ENCODE assay signal across 8 cellular contexts in the genomic region with DNA sequence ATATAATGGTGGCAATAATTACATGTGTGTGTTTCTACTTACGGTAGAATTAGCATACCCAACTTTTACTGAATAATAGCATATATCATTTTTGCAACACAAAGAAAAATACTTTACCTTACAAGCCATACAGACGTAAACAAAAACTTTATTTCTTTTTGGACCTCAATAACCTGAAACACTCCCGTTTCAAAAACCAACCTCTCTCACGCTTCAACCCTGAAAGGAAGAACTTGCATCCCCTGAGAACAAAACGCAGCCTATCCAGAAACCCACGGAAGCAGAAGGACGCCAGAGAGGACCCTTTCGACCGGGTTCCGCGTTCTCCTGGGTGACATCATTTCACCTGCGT. TPM values are rescaled to one million over a fixed set of nuclear protein-coding genes. Genes with fewer than 3 reads are reported as not detected.
DNase-seq lines count a peak whose midpoint lies in the region; ATAC-seq and TF ChIP-seq lines count a peak whose summit lies in the region.

A gene (minus strand): TSS at position 290 of the 352 bp plus-strand sequence. CDS start 161 bp downstream, at position 129.

- TF ChIP-seq POLR2A in sigmoid colon (IDR thresholded peaks at IDR 0.05): no peak

- H3K36me3 ChIP-seq in sigmoid colon: no peaks in the 10 kb centered on the region

- no peak for TF ChIP-seq EP300 in sigmoid colon (IDR thresholded peaks at IDR 0.05)

- H3K4me1 ChIP-seq in sigmoid colon: peaks cover 0 to 39% (median 28%) of the 10 kb centered on the region in 4 donors

- no peak for ATAC-seq in activated naive CD4-positive, alpha-beta T cell treated with anti-CD3 and anti-CD28 coated beads, Interleukin-2, amount 50 U/mL, for 72 hours
- ATAC-seq in left cardiac atrium: no peak
- ATAC-seq in HG03457 (IDR thresholded peaks at IDR 0.05; ENCODE audit: unreplicated experiment): no peak

- TF ChIP-seq CTCF in sigmoid colon (IDR thresholded peaks at IDR 0.05): no peak

- H3K27ac ChIP-seq in sigmoid colon: peak within 1 kb of the TSS; percentile 94 to 98 (median 96)

- H3K36me3 Mint-ChIP-seq in activated naive CD4-positive, alpha-beta T cell treated with anti-CD3 and anti-CD28 coated beads, Interleukin-2, amount 50 U/mL, for 72 hours: peaks cover 8 to 10% of the 10 kb centered on the region in 2 donors

- H3K27me3 ChIP-seq in sigmoid colon: no peaks in the 10 kb centered on the region

- peak within 1 kb of the TSS; percentile 96 for H3K27ac Mint-ChIP-seq in activated naive CD4-positive, alpha-beta T cell treated with anti-CD3 and anti-CD28 coated beads, Interleukin-2, amount 50 U/mL, for 72 hours

- peak; percentile 37 for DNase-seq in activated CD4-positive, CD25-positive, alpha-beta regulatory T cell treated with anti-CD3 and anti-CD28 coated beads, Interleukin-2, amount 50 U/mL, for 16 hours (ENCODE audit: low read depth, low spot score)
- DNase-seq in activated CD4-positive, CD25-positive, alpha-beta regulatory T cell (lab: John Stamatoyannopoulos, UW): no peak
- no peak for DNase-seq in activated naive CD4-positive, alpha-beta T cell treated with anti-CD3 and anti-CD28 coated beads, Interleukin-2, amount 50 U/mL, for 72 hours (ENCODE audit: low spot score in 2 of 2)
- DNase-seq in left cardiac atrium (no peak), sigmoid colon (no peak), HPDE6-E6E7 (ENCODE audit: extremely low spot score) (no peak), NCI-H2227 treated with DMSO at 0.1 percent for 48 hours (lab: John Stamatoyannopoulos, UW) (no peak)

- H3K9me3 ChIP-seq in sigmoid colon: no peaks in the 10 kb centered on the region

- H3K4me3 ChIP-seq in sigmoid colon: peak within 1 kb of the TSS; percentile 81 to 88 (median 86)

- 0 to 1% methylated on average over 12 of the region's 12 CpGs for WGBS in sigmoid colon, 2 donors

- intact Hi-C loops in left cardiac atrium (cut with DNase I): loop anchor here (5.0 kb wide), 3 partner anchors 47 to 157 kb away; no protein-coding TSS in a partner anchor
- intact Hi-C loops in sigmoid colon (cut with DNase I): loop anchor here (1.0 to 5.0 kb wide), 2 partner anchors 87 to 172 kb away; a partner anchor contains a TSS

- peaks cover 0 to 4% of the 10 kb centered on the region in 2 donors for H3K9me3 Mint-ChIP-seq in activated naive CD4-positive, alpha-beta T cell treated with anti-CD3 and anti-CD28 coated beads, Interleukin-2, amount 50 U/mL, for 72 hours

RNA-seq across cellular contexts. Expression of the gene that starts here (rescaled TPM):
- total RNA-seq in activated naive CD4-positive, alpha-beta T cell treated with anti-CD3 and anti-CD28 coated beads, Interleukin-2, amount 50 U/mL, for 72 hours: 10 to 100 TPM; 31.6 to 35.8 TPM
- total RNA-seq in left cardiac atrium (10 to 100 TPM; 25.4 to 29.6 TPM), sigmoid colon (10 to 100 TPM; 38.5 to 56.3 (median 45.7) TPM)
- 10 to 100 TPM in 2 of 3 donors, 1 to 10 TPM in 1; 9.2 to 12.7 (median 12.6) TPM for polyA plus RNA-seq in sigmoid colon
